ENCODE assay signal across 10 cellular contexts in genomic region chr19:800360-801029, GRCh38. TPM values are rescaled to one million over a fixed set of nuclear protein-coding genes. Genes with fewer than 3 reads are reported as not detected.
DNase-seq lines count a peak whose midpoint lies in the region; ATAC-seq, FAIRE-seq and TF ChIP-seq lines count a peak whose summit lies in the region.
"Had no signal": no experiment of that assay in that cellular context is flagged by ENCODE, and none has a peak within 500 bp of the region (broad histone marks: within the 10 kb centered on the region; RNA-seq: fewer than 3 reads in every experiment).

No MANE protein-coding gene starts in this region.

- H3K36me3 ChIP-seq in astrocyte (ENCODE audit: insufficient read depth, low read length) (peaks cover 22% of the 10 kb centered on the region), left lung (peaks cover 9 to 66% of the 10 kb centered on the region in 2 donors), transverse colon (peaks cover 0 to 20% (median 16%) of the 10 kb centered on the region in 4 donors)

- TF ChIP-seq CTCF in astrocyte (IDR thresholded peaks at IDR 0.05; ENCODE audit: insufficient read depth, low read depth, low read length) = no peak
- no peak for TF ChIP-seq CTCF in left lung (IDR thresholded peaks at IDR 0.05)
- no peak for TF ChIP-seq CTCF in transverse colon (IDR thresholded peaks at IDR 0.05)

- H3K4me1 ChIP-seq in astrocyte (ENCODE audit: insufficient read depth, low read length) (peaks cover 37% of the 10 kb centered on the region), left lung (peaks cover 43 to 76% of the 10 kb centered on the region in 2 donors), transverse colon (peaks cover 39 to 61% (median 55%) of the 10 kb centered on the region in 4 donors)

- peaks cover 40% of the 10 kb centered on the region for H3K36me3 Mint-ChIP-seq in activated T-cell treated with anti-CD3 and anti-CD28 coated beads, Interleukin-2, amount 50 U/mL, for 4 hours (ENCODE audit: insufficient read depth)
- peaks cover 9% of the 10 kb centered on the region for H3K36me3 Mint-ChIP-seq in astrocyte (ENCODE audit: low read depth, unreplicated experiment)

- H3K4me3 ChIP-seq in astrocyte (ENCODE audit: insufficient read depth, low read depth, low read length) = peak overlapping the region; percentile 57
- H3K4me3 ChIP-seq in left lung = peak overlapping the region in 1 of 2 donors; percentile 94
- peak overlapping the region in 2 of 4 donors; percentile 97 to 99 for H3K4me3 ChIP-seq in transverse colon

- intact Hi-C loops in left lung (cut with DNase I) (no loop called here), transverse colon (cut with DNase I; ENCODE audit: low total_unique reads) (no loop called here)

- no peak for DNase-seq in activated T-cell treated with anti-CD3 and anti-CD28 coated beads, Interleukin-2, amount 50 U/mL, for 4 hours
- no peak for DNase-seq in activated T-cell treated with anti-CD3 and anti-CD28 coated beads, Interleukin-2, amount 50 U/mL, for 1 hour
- peak; percentile 49 for DNase-seq in astrocyte (ENCODE audit: low read depth)
- no peak for DNase-seq in left lung
- peak; percentile 61 for DNase-seq in transverse colon
- no peak for DNase-seq in medulla oblongata (ENCODE audit: extremely low spot score)
- DNase-seq in NCI-H748 treated with DMSO at 0.1 percent for 48 hours (lab: John Stamatoyannopoulos, UW) = no peak

- peak overlapping the region; percentile 91 for H3K4me2 ChIP-seq in astrocyte (ENCODE audit: low read length)

- no peaks in the 10 kb centered on the region for H3K27me3 ChIP-seq in astrocyte (ENCODE audit: insufficient read depth, low read length)
- no peaks in the 10 kb centered on the region for H3K27me3 ChIP-seq in left lung
- no peaks in the 10 kb centered on the region for H3K27me3 ChIP-seq in transverse colon

- 23 to 30% methylated on average over 3 to 17 of the region's 17 CpGs for WGBS in transverse colon (ENCODE audit: low coverage in 1 of 2), 2 donors

- no peak for FAIRE-seq in astrocyte (lab: Jason Lieb, UNC)
- FAIRE-seq: G401.6 had no signal

- H3K27ac ChIP-seq in astrocyte (ENCODE audit: low read depth, low read length) = no peak overlapping the region
- H3K27ac ChIP-seq in left lung = peak overlapping the region; percentile 62 to 95
- peak overlapping the region; percentile 98 to 100 (median 100) for H3K27ac ChIP-seq in transverse colon

- peak overlapping the region; percentile 90 for H3K4me3 Mint-ChIP-seq in activated T-cell treated with anti-CD3 and anti-CD28 coated beads, Interleukin-2, amount 50 U/mL, for 4 hours
- peak overlapping the region; percentile 93 for H3K4me3 Mint-ChIP-seq in astrocyte (ENCODE audit: unreplicated experiment)

- no peaks in the 10 kb centered on the region for H3K9me3 Mint-ChIP-seq in activated T-cell treated with anti-CD3 and anti-CD28 coated beads, Interleukin-2, amount 50 U/mL, for 4 hours
- H3K9me3 Mint-ChIP-seq in astrocyte (ENCODE audit: unreplicated experiment) = no peaks in the 10 kb centered on the region

- peak overlapping the region; percentile 97 for H3K9ac ChIP-seq in astrocyte (ENCODE audit: low read length)

- TF ChIP-seq EP300 in transverse colon (IDR thresholded peaks at IDR 0.05; ENCODE audit: low read depth) = no peak

- in situ Hi-C loops in transverse colon (cut with MboI; ENCODE audit: low pct_ligation_motif_present in 1 of 4, low pct_unique_long_range_greater_than_20kb in 1 of 4, low sequenced_read_pairs in 3 of 4) = no loop called here

- no peaks in the 10 kb centered on the region for H3K9me3 ChIP-seq in astrocyte (ENCODE audit: insufficient read depth, low read depth, low read length)
- no peaks in the 10 kb centered on the region for H3K9me3 ChIP-seq in left lung
- H3K9me3 ChIP-seq in transverse colon = no peaks in the 10 kb centered on the region

- peak; percentile 14 for TF ChIP-seq POLR2A in transverse colon (IDR thresholded peaks at IDR 0.05)

- peaks cover 77% of the 10 kb centered on the region for H3K79me2 ChIP-seq in astrocyte (ENCODE audit: insufficient read depth, low read length)

- H3K4me1 Mint-ChIP-seq in activated T-cell treated with anti-CD3 and anti-CD28 coated beads, Interleukin-2, amount 50 U/mL, for 4 hours (ENCODE audit: low read depth) = peaks cover 47% of the 10 kb centered on the region
- peaks cover 23% of the 10 kb centered on the region for H3K4me1 Mint-ChIP-seq in astrocyte (ENCODE audit: low read depth, unreplicated experiment)

- peak overlapping the region; percentile 88 for H3K27ac Mint-ChIP-seq in astrocyte (ENCODE audit: unreplicated experiment)

- no peaks in the 10 kb centered on the region for H3K27me3 Mint-ChIP-seq in activated T-cell treated with anti-CD3 and anti-CD28 coated beads, Interleukin-2, amount 50 U/mL, for 4 hours (ENCODE audit: low read depth)
- H3K27me3 Mint-ChIP-seq in astrocyte (ENCODE audit: low read depth, unreplicated experiment) = no peaks in the 10 kb centered on the region

- ATAC-seq in activated T-cell treated with anti-CD3 and anti-CD28 coated beads, Interleukin-2, amount 50 U/mL, for 4 hours = no peak
- ATAC-seq in left lung = peak; percentile 0
- no peak for ATAC-seq in GM19328 (IDR thresholded peaks at IDR 0.05; ENCODE audit: unreplicated experiment)

- no peak overlapping the region for H2AFZ ChIP-seq in astrocyte (ENCODE audit: low read depth, low read length)

- H4K20me1 ChIP-seq in astrocyte (ENCODE audit: insufficient read depth, low read length) = peaks cover 76% of the 10 kb centered on the region

RNA-seq across cellular contexts. Expression of gene PTBP1, which starts 3.2 kb away (rescaled TPM):
- total RNA-seq in activated T-cell treated with anti-CD3 and anti-CD28 coated beads, Interleukin-2, amount 50 U/mL, for 4 hours = 1,000 to 10,000 TPM; 1,071 to 1,170 (median 1,104) TPM
- total RNA-seq in astrocyte (366 and 386 TPM in 2 replicates), left lung (100 to 1,000 TPM; 236 to 354 TPM), transverse colon (100 to 1,000 TPM; 145 to 258 (median 194) TPM)

RNA-seq across cellular contexts. Expression of gene PLPPR3, which starts 21.3 kb away (rescaled TPM):
- total RNA-seq in activated T-cell treated with anti-CD3 and anti-CD28 coated beads, Interleukin-2, amount 50 U/mL, for 4 hours = under 1 TPM in 1 of 3 donors, not detected in 2; 0.24 TPM
- 29.2 and 36.5 TPM in 2 replicates for total RNA-seq in astrocyte
- 1 to 10 TPM; 1.6 to 1.9 TPM for total RNA-seq in left lung
- not detected for total RNA-seq in transverse colon
- total RNA-seq: RPMI7951 had no signal

RNA-seq across cellular contexts. Expression of gene AZU1, which starts 27.1 kb away (rescaled TPM):
- not detected for total RNA-seq in activated T-cell treated with anti-CD3 and anti-CD28 coated beads, Interleukin-2, amount 50 U/mL, for 4 hours
- total RNA-seq in astrocyte (1.00 and 1.4 TPM in 2 replicates), left lung (1 to 10 TPM; 1.3 TPM), transverse colon (not detected)
- total RNA-seq: RPMI7951 had no signal

RNA-seq across cellular contexts. Expression of gene PRTN3, which starts 40.3 kb away (rescaled TPM):
- total RNA-seq in activated T-cell treated with anti-CD3 and anti-CD28 coated beads, Interleukin-2, amount 50 U/mL, for 4 hours = not detected
- total RNA-seq in astrocyte = not detected in 2 replicates
- total RNA-seq in left lung = under 1 TPM; 0.55 to 0.58 TPM
- total RNA-seq in transverse colon = not detected
- total RNA-seq: RPMI7951 had no signal

RNA-seq across cellular contexts. Expression of gene MISP, which starts 49.6 kb away (rescaled TPM):
- total RNA-seq in activated T-cell treated with anti-CD3 and anti-CD28 coated beads, Interleukin-2, amount 50 U/mL, for 4 hours = under 1 TPM in 1 of 3 donors, not detected in 2; 0.08 TPM
- total RNA-seq in astrocyte (0.36 and 0.43 TPM in 2 replicates), left lung (10 to 100 TPM; 19.2 to 44.0 TPM), transverse colon (100 to 1,000 TPM; 197 to 501 (median 402) TPM)
- total RNA-seq: RPMI7951 had no signal

Comparison
In these comparisons a context has a peak if more than half of its experiments do, and no peak if none do; other contexts are left out.
1. DNase-seq: peak in astrocyte (single experiment) and transverse colon (single experiment); none in activated T-cell treated with anti-CD3 and anti-CD28 coated beads, Interleukin-2, amount 50 U/mL, for 4 hours (single experiment), activated T-cell treated with anti-CD3 and anti-CD28 coated beads, Interleukin-2, amount 50 U/mL, for 1 hour (single experiment), left lung (0 of 2), medulla oblongata (single experiment) and NCI-H748 treated with DMSO at 0.1 percent for 48 hours (single experiment).
2. RNA of gene PLPPR3, which starts 21.3 kb away (total RNA-seq): 29.2 to 36.5 TPM in astrocyte; 1.6 to 1.9 TPM in left lung, 0.24 TPM in activated T-cell treated with anti-CD3 and anti-CD28 coated beads, Interleukin-2, amount 50 U/mL, for 4 hours and not detected in transverse colon; every median in the first group is over 10 times any median in the second.